19 cellular contexts compared by ENCODE assay signal in the genomic region with DNA sequence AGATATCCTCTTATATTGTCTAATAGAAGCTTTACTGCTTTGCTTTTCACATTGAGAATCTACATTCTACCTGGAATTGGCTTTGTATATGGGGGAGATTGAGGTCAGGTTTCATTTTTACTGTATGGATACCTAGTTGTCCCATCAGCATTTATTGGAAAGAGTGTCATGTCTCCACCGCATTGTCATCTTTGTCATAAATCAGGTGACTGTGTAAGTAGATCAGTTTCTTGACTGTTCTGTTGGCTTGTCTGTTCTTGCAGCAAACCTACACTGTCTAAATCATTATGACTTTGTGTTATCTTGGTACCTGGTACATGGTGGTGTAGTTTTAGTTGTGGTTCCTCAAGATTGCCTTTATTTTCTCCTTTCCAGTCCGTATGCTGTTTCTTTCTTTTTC. TPM values are rescaled to one million over a fixed set of nuclear protein-coding genes. Genes with fewer than 3 reads are reported as not detected.
DNase-seq lines count a peak whose midpoint lies in the region; ATAC-seq, FAIRE-seq and TF ChIP-seq lines count a peak whose summit lies in the region.
"Had no signal": no experiment of that assay in that cellular context is flagged by ENCODE, and none has a peak within 500 bp of the region (broad histone marks: within the 10 kb centered on the region; RNA-seq: fewer than 3 reads in every experiment).

No MANE protein-coding gene starts in this region.

- H3K4me3 ChIP-seq in CD4-positive, alpha-beta memory T cell (ENCODE audit: low read length in 2 of 2) = no peak overlapping the region
- H3K4me3 ChIP-seq: esophagus squamous epithelium, left ventricle myocardium inferior had no signal

- no peaks in the 10 kb centered on the region for H3K27me3 Mint-ChIP-seq in CD4-positive, alpha-beta memory T cell
- H3K27me3 Mint-ChIP-seq in activated naive CD8-positive, alpha-beta T cell treated with anti-CD3 and anti-CD28 coated beads, Interleukin-2, amount 50 U/mL, for 24 hours = no peaks in the 10 kb centered on the region
- no peaks in the 10 kb centered on the region for H3K27me3 Mint-ChIP-seq in natural killer cell treated with Interleukin-12 subunit alpha and Interleukin-12 subunit beta and Interleukin-15 and Interleukin-18, amount 100 ng/mL, for 72 hours

- H3K9me3 Mint-ChIP-seq in CD4-positive, alpha-beta memory T cell = no peaks in the 10 kb centered on the region
- H3K9me3 Mint-ChIP-seq in activated naive CD8-positive, alpha-beta T cell treated with anti-CD3 and anti-CD28 coated beads, Interleukin-2, amount 50 U/mL, for 24 hours = peaks cover 4% of the 10 kb centered on the region
- H3K9me3 Mint-ChIP-seq in natural killer cell treated with Interleukin-12 subunit alpha and Interleukin-12 subunit beta and Interleukin-15 and Interleukin-18, amount 100 ng/mL, for 72 hours = no peaks in the 10 kb centered on the region

- POLR2A ChIA-PET in CD4-positive, alpha-beta memory T cell (lab: Charles Lee; ENCODE audit: partially characterized antibody) = no interaction called here

- intact Hi-C loops in CD4-positive, alpha-beta memory T cell (cut with micrococcal nuclease) = no loop called here

- no peak for DNase-seq in CD4-positive, alpha-beta memory T cell
- DNase-seq in H54 (ENCODE audit: insufficient read length, low spot score) = no peak
- no peak for DNase-seq in activated naive CD8-positive, alpha-beta T cell treated with anti-CD3 and anti-CD28 coated beads, Interleukin-2, amount 50 U/mL, for 24 hours
- DNase-seq in natural killer cell treated with Interleukin-12 subunit alpha and Interleukin-12 subunit beta and Interleukin-15 and Interleukin-18, amount 100 ng/mL, for 72 hours (ENCODE audit: low spot score) = no peak
- DNase-seq in Kasumi-1 (lab: John Stamatoyannopoulos, UW) = no peak
- DNase-seq in AG08395 (ENCODE audit: low spot score) = no peak
- DNase-seq: activated CD8-positive, alpha-beta memory T cell treated with anti-CD3 and anti-CD28 coated beads, Interleukin-2, amount 50 U/mL, for 48 hours; amygdala; esophagus squamous epithelium; left ventricle myocardium inferior; NCI-H1092; NCI-H2107; NCI-H69; SIG-M5; stimulated activated CD4-positive, alpha-beta T cell treated with anti-CD3 and anti-CD28 coated beads, Interleukin-2, amount 100 ng/mL, for 24 hours; substantia nigra had no signal

- peaks cover 63% of the 10 kb centered on the region for H3K4me1 ChIP-seq in CD4-positive, alpha-beta memory T cell (ENCODE audit: insufficient read depth, low read length)

- no peak for TF ChIP-seq POLR2A in H54 (IDR thresholded peaks at IDR 0.05; ENCODE audit: low read depth, low read length)

- no peaks in the 10 kb centered on the region for H3K36me3 ChIP-seq in CD4-positive, alpha-beta memory T cell (ENCODE audit: insufficient read depth, low read length)
- H3K36me3 ChIP-seq: esophagus squamous epithelium, left ventricle myocardium inferior had no signal

- peaks cover 60 to 89% (median 74%) of the 10 kb centered on the region in 4 donors for H3K4me1 Mint-ChIP-seq in CD4-positive, alpha-beta memory T cell
- peaks cover 77% of the 10 kb centered on the region for H3K4me1 Mint-ChIP-seq in activated naive CD8-positive, alpha-beta T cell treated with anti-CD3 and anti-CD28 coated beads, Interleukin-2, amount 50 U/mL, for 24 hours
- peaks cover 47 to 50% of the 10 kb centered on the region in 2 donors for H3K4me1 Mint-ChIP-seq in natural killer cell treated with Interleukin-12 subunit alpha and Interleukin-12 subunit beta and Interleukin-15 and Interleukin-18, amount 100 ng/mL, for 72 hours (ENCODE audit: low read depth in 2 of 2)

- H3K27ac ChIP-seq in CD4-positive, alpha-beta memory T cell (ENCODE audit: low read depth, low read length) = no peak overlapping the region
- H3K27ac ChIP-seq: esophagus squamous epithelium, KMS-11, left ventricle myocardium inferior had no signal

- H3K27ac Mint-ChIP-seq in CD4-positive, alpha-beta memory T cell = peak overlapping the region in 6 of 7 donors; percentile 2 to 55 (median 19)
- H3K27ac Mint-ChIP-seq in activated naive CD8-positive, alpha-beta T cell treated with anti-CD3 and anti-CD28 coated beads, Interleukin-2, amount 50 U/mL, for 24 hours = peak overlapping the region; percentile 70
- peak overlapping the region; percentile 59 to 81 for H3K27ac Mint-ChIP-seq in natural killer cell treated with Interleukin-12 subunit alpha and Interleukin-12 subunit beta and Interleukin-15 and Interleukin-18, amount 100 ng/mL, for 72 hours

- H3K36me3 Mint-ChIP-seq in CD4-positive, alpha-beta memory T cell = peaks cover 14 to 24% of the 10 kb centered on the region in 2 donors
- H3K36me3 Mint-ChIP-seq in activated naive CD8-positive, alpha-beta T cell treated with anti-CD3 and anti-CD28 coated beads, Interleukin-2, amount 50 U/mL, for 24 hours (ENCODE audit: low read depth) = peaks cover 52% of the 10 kb centered on the region
- no peaks in the 10 kb centered on the region for H3K36me3 Mint-ChIP-seq in natural killer cell treated with Interleukin-12 subunit alpha and Interleukin-12 subunit beta and Interleukin-15 and Interleukin-18, amount 100 ng/mL, for 72 hours

- H3K9me3 ChIP-seq in CD4-positive, alpha-beta memory T cell (ENCODE audit: control insufficient read depth in 1 of 2, low read length in 2 of 2) = no peaks in the 10 kb centered on the region
- H3K9me3 ChIP-seq: esophagus squamous epithelium, left ventricle myocardium inferior had no signal

- FAIRE-seq in H54 (lab: Jason Lieb, UNC) = peak; percentile 87

- ATAC-seq in activated naive CD8-positive, alpha-beta T cell treated with anti-CD3 and anti-CD28 coated beads, Interleukin-2, amount 50 U/mL, for 24 hours = peak; percentile 38
- ATAC-seq in natural killer cell treated with Interleukin-12 subunit alpha and Interleukin-12 subunit beta and Interleukin-15 and Interleukin-18, amount 100 ng/mL, for 72 hours = peak in 1 of 2 donors; percentile 59
- no peak for ATAC-seq in GM18868 (IDR thresholded peaks at IDR 0.05; ENCODE audit: unreplicated experiment)
- ATAC-seq: HCT116 had no signal

- H3K27me3 ChIP-seq in CD4-positive, alpha-beta memory T cell (ENCODE audit: insufficient read depth, low read length) = no peaks in the 10 kb centered on the region
- H3K27me3 ChIP-seq: esophagus squamous epithelium had no signal

- peak overlapping the region in 5 of 8 donors; percentile 10 to 60 (median 31) for H3K4me3 Mint-ChIP-seq in CD4-positive, alpha-beta memory T cell
- no peak overlapping the region for H3K4me3 Mint-ChIP-seq in activated naive CD8-positive, alpha-beta T cell treated with anti-CD3 and anti-CD28 coated beads, Interleukin-2, amount 50 U/mL, for 24 hours
- H3K4me3 Mint-ChIP-seq in natural killer cell treated with Interleukin-12 subunit alpha and Interleukin-12 subunit beta and Interleukin-15 and Interleukin-18, amount 100 ng/mL, for 72 hours = peak overlapping the region; percentile 35

- CTCF ChIA-PET in CD4-positive, alpha-beta memory T cell (lab: Charles Lee; ENCODE audit: partially characterized antibody) = no interaction called here

RNA-seq across cellular contexts. Expression of gene URI1, which starts 5.8 kb away (rescaled TPM):
- 10 to 100 TPM; 91.7 to 95.0 TPM for total RNA-seq in CD4-positive, alpha-beta memory T cell
- 10 to 100 TPM; 16.6 to 37.7 TPM for polyA plus RNA-seq in CD4-positive, alpha-beta memory T cell
- 10 to 100 TPM; 63.1 to 64.0 TPM for total RNA-seq in natural killer cell treated with Interleukin-12 subunit alpha and Interleukin-12 subunit beta and Interleukin-15 and Interleukin-18, amount 100 ng/mL, for 72 hours

Comparison
In these comparisons a context has a peak if more than half of its experiments do, and no peak if none do; other contexts are left out.
1. H3K27ac Mint-ChIP-seq: peak in every context shown above with its lines; median percentile 70 in activated naive CD8-positive, alpha-beta T cell treated with anti-CD3 and anti-CD28 coated beads, Interleukin-2, amount 50 U/mL, for 24 hours; 70 in natural killer cell treated with Interleukin-12 subunit alpha and Interleukin-12 subunit beta and Interleukin-15 and Interleukin-18, amount 100 ng/mL, for 72 hours; 19 in CD4-positive, alpha-beta memory T cell.